In genomic region chr10:4265964-4266363, GRCh38 we compare ENCODE assay signal across 22 cellular contexts.
"Had no signal": no experiment of that assay in that cellular context is flagged by ENCODE, and none has a peak within 500 bp of the region (broad histone marks: within the 10 kb centered on the region; RNA-seq: fewer than 3 reads in every experiment).

No MANE protein-coding gene starts in this region.

- ATAC-seq: naive thymus-derived CD8-positive, alpha-beta T cell had no signal

- H3K9me3 ChIP-seq: colonic mucosa, heart left ventricle, mucosa of descending colon, neutrophil, psoas muscle, right lobe of liver, spleen, stomach, thoracic aorta, uterus had no signal

- H3K4me3 ChIP-seq: colonic mucosa, heart left ventricle, mucosa of descending colon, psoas muscle, right lobe of liver, spleen, stomach, thoracic aorta, uterus had no signal

- DNase-seq: colonic mucosa; effector CD4-positive, alpha-beta T cell; endodermal cell; erythroblast; heart left ventricle; hippocampal formation; kidney glomerular epithelial cell; mucosa of descending colon; naive thymus-derived CD8-positive, alpha-beta T cell; psoas muscle; retina; right lobe of liver; spleen; stimulated activated CD4-positive, alpha-beta T cell treated with anti-CD3 and anti-CD28 coated beads, Interleukin-2, amount 100 ng/mL, for 24 hours; stimulated activated CD4-positive, alpha-beta T cell treated with anti-CD3 and anti-CD28 coated beads, Interleukin-4, amount 100 ng/mL, for 4 hours; stimulated activated naive CD4-positive, alpha-beta T cell; stomach; substantia nigra; uterus had no signal

- H3K9me3 Mint-ChIP-seq: naive thymus-derived CD8-positive, alpha-beta T cell; type B pancreatic cell had no signal

- H3K4me3 Mint-ChIP-seq: endodermal cell; naive thymus-derived CD8-positive, alpha-beta T cell; type B pancreatic cell had no signal

- H3K36me3 Mint-ChIP-seq: naive thymus-derived CD8-positive, alpha-beta T cell; type B pancreatic cell had no signal

- H3K4me1 Mint-ChIP-seq: endodermal cell had no signal

- H3K27ac ChIP-seq: colonic mucosa, neutrophil, psoas muscle, right lobe of liver, stomach, thoracic aorta, uterus had no signal

- H3K36me3 ChIP-seq: colonic mucosa, heart left ventricle, neutrophil, right lobe of liver, spleen, stomach, thoracic aorta, uterus had no signal

- H3K27me3 Mint-ChIP-seq: type B pancreatic cell had no signal

- H3K27me3 ChIP-seq: colonic mucosa, heart left ventricle, neutrophil, right lobe of liver, spleen, stomach, uterus had no signal

- H3K27ac Mint-ChIP-seq: endodermal cell, type B pancreatic cell had no signal
